10 cellular contexts compared by ENCODE assay signal in the genomic region with DNA sequence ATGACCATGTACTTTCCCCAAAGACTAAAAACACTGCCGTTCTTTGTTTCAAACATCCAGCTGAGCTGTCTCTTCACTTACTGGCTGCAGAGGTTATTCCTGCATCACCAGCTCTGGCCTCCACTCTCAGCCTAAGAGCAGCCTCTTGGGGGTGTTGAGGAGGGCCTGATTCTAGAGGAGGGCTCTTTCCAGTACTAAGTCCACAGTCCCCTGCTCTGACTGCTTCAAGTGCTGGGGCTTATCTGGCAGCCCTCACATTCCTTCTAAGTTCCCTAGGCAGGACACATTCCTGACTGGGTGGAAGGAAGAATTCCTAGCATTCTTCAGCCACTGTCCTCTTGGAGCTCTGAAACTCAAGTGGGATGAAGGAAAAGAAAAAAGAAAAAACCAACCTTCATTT. TPM values are rescaled to one million over a fixed set of nuclear protein-coding genes. Genes with fewer than 3 reads are reported as not detected.
DNase-seq lines count a peak whose midpoint lies in the region; ATAC-seq and TF ChIP-seq lines count a peak whose summit lies in the region.
"Had no signal": no experiment of that assay in that cellular context is flagged by ENCODE, and none has a peak within 500 bp of the region (broad histone marks: within the 10 kb centered on the region; RNA-seq: fewer than 3 reads in every experiment).

No MANE protein-coding gene starts in this region.

- peaks cover 16% of the 10 kb centered on the region for H3K4me1 ChIP-seq in osteoblast (ENCODE audit: insufficient read depth, low read length)
- H3K4me1 ChIP-seq: spleen had no signal

- no peak for TF ChIP-seq POLR2A in GM18505 (IDR thresholded peaks at IDR 0.05; ENCODE audit: borderline replicate concordance, extremely low read depth, insufficient read depth, insufficient read length)

- ATAC-seq in HG02642 (IDR thresholded peaks at IDR 0.05; ENCODE audit: poor library complexity, unreplicated experiment) (no peak), GM18505 (IDR thresholded peaks at IDR 0.05; ENCODE audit: unreplicated experiment) (no peak)

- no peaks in the 10 kb centered on the region for H3K27me3 ChIP-seq in osteoblast (ENCODE audit: insufficient read depth, low read length)
- H3K27me3 ChIP-seq: adrenal gland, spleen had no signal

- no peak overlapping the region for H2AFZ ChIP-seq in osteoblast (ENCODE audit: low read length)

- peak overlapping the region; percentile 47 for H3K27ac ChIP-seq in osteoblast (ENCODE audit: low read depth, low read length)

- TF ChIP-seq CTCF in foreskin fibroblast (IDR thresholded peaks at IDR 0.05; ENCODE audit: low read depth, low read length) (no peak), osteoblast (IDR thresholded peaks at IDR 0.05; ENCODE audit: extremely low read depth, low read depth, low read length) (no peak)

- no peaks in the 10 kb centered on the region for H3K9me3 ChIP-seq in osteoblast (ENCODE audit: low read depth, low read length)
- H3K9me3 ChIP-seq: adrenal gland, spleen had no signal

- peak overlapping the region; percentile 57 for H3K4me2 ChIP-seq in osteoblast (ENCODE audit: insufficient read depth, low read length)

- no peaks in the 10 kb centered on the region for H3K36me3 ChIP-seq in osteoblast (ENCODE audit: insufficient read depth, low read length)
- H3K36me3 ChIP-seq: adrenal gland, spleen had no signal

- H3K4me3 ChIP-seq in foreskin fibroblast (ENCODE audit: low read depth in 1 of 2, low read length in 2 of 2) (no peak overlapping the region), osteoblast (ENCODE audit: insufficient read depth, low read length) (peak overlapping the region; percentile 28)
- H3K4me3 ChIP-seq: adrenal gland, spleen had no signal

- DNase-seq in Daoy (ENCODE audit: low read depth) (peak; percentile 6), RPMI7951 (ENCODE audit: low read depth) (peak; percentile 66), foreskin fibroblast (peak; percentile 34 to 70), osteoblast (ENCODE audit: insufficient read length, low spot score, missing footprints) (peak; percentile 75), RPMI8226 (no peak), Kasumi-1 (lab: John Stamatoyannopoulos, UW) (no peak)
- DNase-seq: spleen had no signal

- no peaks in the 10 kb centered on the region for H3K79me2 ChIP-seq in osteoblast (ENCODE audit: insufficient read depth, low read length)

- H4K20me1 ChIP-seq in osteoblast (ENCODE audit: insufficient read depth, low read length), result no peaks in the 10 kb centered on the region

RNA-seq across cellular contexts. Expression of a gene that starts 32.9 kb away (rescaled TPM):
- total RNA-seq in Daoy (2014; rRNA removed; shearing (Covaris generic)), result 19.9 and 23.6 TPM in 2 replicates
- 32.9 and 33.8 TPM in 2 replicates for total RNA-seq in RPMI7951 (2014; rRNA removed; shearing (Covaris generic))
- 81.0 and 96.3 TPM in 2 replicates for total RNA-seq in osteoblast

Comparison
In these comparisons a context has a peak if more than half of its experiments do, and no peak if none do; other contexts are left out.
1. DNase-seq: peak in Daoy (single experiment), RPMI7951 (single experiment), foreskin fibroblast (2 of 2) and osteoblast (single experiment); none in RPMI8226 (single experiment) and Kasumi-1 (0 of 2).